Comparison of ENCODE assay signal across 7 cellular contexts in the genomic region with DNA sequence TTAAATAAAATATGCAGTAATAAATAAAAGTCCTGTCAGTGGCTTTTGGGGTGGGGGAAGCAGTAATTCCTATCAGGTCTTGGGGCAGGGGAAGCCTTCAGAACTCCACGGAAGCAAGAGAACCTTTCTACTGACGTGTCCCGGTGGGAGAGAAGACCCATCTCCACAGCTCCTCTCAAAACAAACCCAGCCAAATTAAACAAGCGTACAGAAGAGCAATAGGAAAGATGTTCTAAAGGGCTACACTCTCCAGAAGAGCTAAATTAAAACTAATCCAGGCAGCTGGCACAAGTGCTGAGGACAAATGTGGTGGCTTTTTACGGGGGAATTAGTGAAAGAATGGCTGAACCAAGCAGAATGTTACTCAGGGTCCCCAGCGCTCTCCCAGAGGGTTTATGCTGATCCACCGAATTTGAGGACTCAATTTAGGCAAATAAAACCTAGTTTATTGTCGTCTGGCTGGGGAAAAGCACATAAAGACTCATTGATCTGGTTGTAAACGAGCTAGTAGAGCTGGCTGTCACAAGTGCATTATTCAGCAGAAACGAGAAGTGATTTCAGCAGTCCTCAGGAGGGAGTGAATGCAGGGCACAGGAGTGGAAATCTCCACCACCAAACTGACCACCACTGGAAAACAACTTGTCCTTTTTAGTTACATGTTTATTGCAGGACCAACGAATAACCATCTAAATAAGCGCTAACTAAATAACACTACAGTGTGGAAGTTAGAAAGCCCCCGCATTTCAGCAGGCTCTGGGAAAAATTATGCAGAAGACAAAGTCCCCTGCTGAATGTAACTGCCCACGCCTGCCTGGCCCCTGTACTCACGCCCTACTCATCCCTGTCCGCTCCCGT. TPM values are rescaled to one million over a fixed set of nuclear protein-coding genes. Genes with fewer than 3 reads are reported as not detected.
DNase-seq lines count a peak whose midpoint lies in the region; ATAC-seq and FAIRE-seq lines count a peak whose summit lies in the region.

No MANE protein-coding gene starts in this region.

- ATAC-seq in sciatic nerve: peak; percentile 83
- no peak for ATAC-seq in HG03045 (IDR thresholded peaks at IDR 0.05; ENCODE audit: unreplicated experiment)

- no peaks in the 10 kb centered on the region for H3K36me3 ChIP-seq in H7 (replicated peaks; ENCODE audit: control insufficient read depth, insufficient read depth, low read length)

- H3K27me3 ChIP-seq in H7 (ENCODE audit: control insufficient read depth, insufficient read depth, low read length): no peaks in the 10 kb centered on the region

- DNase-seq in GM19239 (ENCODE audit: insufficient read length, low spot score) (no peak), OCI-M1 (lab: John Stamatoyannopoulos, UW) (peak; percentile 78), fibroblast of peridontal ligament (ENCODE audit: extremely low read depth) (peak; percentile 31), sciatic nerve (ENCODE audit: low spot score) (no peak), MV-4-11 (lab: John Stamatoyannopoulos, UW) (no peak), H7 (no peak)

- FAIRE-seq in GM19239 (lab: Jason Lieb, UNC): peak; percentile 42

- intact Hi-C loops in sciatic nerve (cut with DNase I): no loop called here

- H3K4me3 ChIP-seq in H7 (ENCODE audit: insufficient read depth, low read depth, low read length): no peak overlapping the region

RNA-seq across cellular contexts. Expression of a gene that starts 13.5 kb away (rescaled TPM):
- total RNA-seq in sciatic nerve: not detected
- not detected in 2 replicates for total RNA-seq in H7 (2014; rRNA removed; shearing (Covaris generic))

Comparison
In these comparisons a context has a peak if more than half of its experiments do, and no peak if none do; other contexts are left out.
1. DNase-seq: peak in OCI-M1 (single experiment) and fibroblast of peridontal ligament (single experiment); none in GM19239 (single experiment), sciatic nerve (single experiment), MV-4-11 (single experiment) and H7 (single experiment).